20 cellular contexts compared by ENCODE assay signal in the genomic region with DNA sequence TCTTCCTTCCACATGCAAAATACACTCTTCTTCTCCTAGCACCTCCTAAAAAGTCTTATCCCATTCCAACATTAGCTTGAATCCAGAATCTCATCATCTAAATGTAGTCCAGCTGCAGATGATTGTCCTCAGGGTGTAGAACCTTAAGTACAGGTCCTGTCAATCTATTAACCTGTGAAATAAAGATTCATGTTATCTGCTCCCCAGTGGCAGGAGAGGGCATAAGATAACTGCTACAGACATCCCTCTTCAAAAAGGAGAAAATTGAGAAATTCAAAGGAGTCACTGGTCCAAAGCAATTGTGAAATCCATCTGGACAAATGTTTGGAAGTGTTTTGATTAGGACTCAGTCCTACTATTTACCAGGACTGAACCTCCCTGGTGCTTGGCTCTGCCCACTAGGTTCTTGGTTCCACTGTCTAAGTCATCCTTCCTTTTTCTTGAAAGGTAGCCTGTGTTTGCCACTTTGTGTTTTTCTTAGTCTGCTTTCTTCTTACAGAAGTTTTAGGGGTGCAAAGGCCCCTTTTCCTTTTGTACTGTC.
DNase-seq lines count a peak whose midpoint lies in the region; ATAC-seq and TF ChIP-seq lines count a peak whose summit lies in the region.
"Had no signal": no experiment of that assay in that cellular context is flagged by ENCODE, and none has a peak within 500 bp of the region (broad histone marks: within the 10 kb centered on the region; RNA-seq: fewer than 3 reads in every experiment).

No MANE protein-coding gene starts in this region.

- H3K9ac ChIP-seq in MM.1S (ENCODE audit: low read length), result no peak overlapping the region

- no peak overlapping the region for H3K4me2 ChIP-seq in MM.1S (ENCODE audit: low read depth, low read length)

- no peaks in the 10 kb centered on the region for H3K4me1 ChIP-seq in MM.1S (ENCODE audit: low read length)

- no peaks in the 10 kb centered on the region for H3K9me2 ChIP-seq in MM.1S (replicated peaks; ENCODE audit: insufficient read depth, low read length)

- H3F3A ChIP-seq in MM.1S (ENCODE audit: insufficient read depth, low read length), result no peaks in the 10 kb centered on the region

- TF ChIP-seq CTCF in fibroblast of mammary gland (conservative IDR thresholded peaks at IDR 0.05; ENCODE audit: control insufficient read depth, insufficient read depth, low read depth, low read length), result no peak
- TF ChIP-seq CTCF in MM.1S (IDR thresholded peaks at IDR 0.05; ENCODE audit: low read length), result no peak

- H3K9me3 ChIP-seq in T-helper 17 cell (ENCODE audit: control insufficient read depth, low read length, poor library complexity, severe bottlenecking), result no peaks in the 10 kb centered on the region
- no peaks in the 10 kb centered on the region for H3K9me3 ChIP-seq in MM.1S (replicated peaks; ENCODE audit: insufficient read depth, low read length)
- H3K9me3 ChIP-seq: lower lobe of right lung, spleen had no signal

- no peak for DNase-seq in activated naive CD4-positive, alpha-beta T cell treated with anti-CD3 and anti-CD28 coated beads for 36 hours
- no peak for DNase-seq in activated naive CD4-positive, alpha-beta T cell (lab: John Stamatoyannopoulos, UW)
- DNase-seq in T-helper 17 cell (no peak), fibroblast of mammary gland (ENCODE audit: low read depth) (peak; percentile 33), MM.1S (no peak), foreskin melanocyte (no peak)
- DNase-seq in stimulated activated effector memory CD8-positive, alpha-beta T cell treated with anti-CD3 and anti-CD28 coated beads, Interleukin-12 subunit alpha, Interleukin-12 subunit beta, amount 100 ng/mL, for 72 hours (ENCODE audit: low spot score in 2 of 2), result no peak
- no peak for DNase-seq in activated CD8-positive, alpha-beta memory T cell treated with anti-CD3 and anti-CD28 coated beads for 24 hours
- DNase-seq: ACHN; activated CD4-positive, alpha-beta T cell treated with anti-CD3 and anti-CD28 coated beads, Interleukin-2, amount 50 U/mL, for 48 hours; activated effector memory CD4-positive, alpha-beta T cell treated with Interleukin-2 at 50 U/mL for 16 hours; Calu3; cortex of kidney; GOT3; lower lobe of right lung; NCI-H1417; posterior cingulate gyrus; spleen; stimulated activated naive CD4-positive, alpha-beta T cell had no signal

- H3K9me3 Mint-ChIP-seq in activated naive CD4-positive, alpha-beta T cell treated with anti-CD3 and anti-CD28 coated beads for 36 hours, result no peaks in the 10 kb centered on the region
- H3K9me3 Mint-ChIP-seq in stimulated activated effector memory CD8-positive, alpha-beta T cell treated with anti-CD3 and anti-CD28 coated beads, Interleukin-12 subunit alpha, Interleukin-12 subunit beta, amount 100 ng/mL, for 72 hours, result no peaks in the 10 kb centered on the region
- H3K9me3 Mint-ChIP-seq: brain had no signal

- no peaks in the 10 kb centered on the region for H3K79me2 ChIP-seq in MM.1S (ENCODE audit: low read length)

- H4K20me1 ChIP-seq in MM.1S (ENCODE audit: insufficient read depth, low read length), result no peaks in the 10 kb centered on the region

- CTCF ChIA-PET in activated naive CD4-positive, alpha-beta T cell treated with anti-CD3 and anti-CD28 coated beads for 36 hours (lab: Charles Lee), result interaction anchor here (0.6 to 2.1 kb wide), 4 partner anchors 27 to 122 kb away, joined by 3 to 5 read pairs (median 4); no protein-coding TSS in a partner anchor

- no peaks in the 10 kb centered on the region for H3K36me3 ChIP-seq in MM.1S (replicated peaks; ENCODE audit: insufficient read depth, low read length)
- H3K36me3 ChIP-seq: lower lobe of right lung had no signal

- H3K4me1 Mint-ChIP-seq in activated naive CD4-positive, alpha-beta T cell treated with anti-CD3 and anti-CD28 coated beads for 36 hours (ENCODE audit: low read depth), result peaks cover 76% of the 10 kb centered on the region
- peaks cover 32% of the 10 kb centered on the region for H3K4me1 Mint-ChIP-seq in T-helper 17 cell
- peaks cover 33% of the 10 kb centered on the region for H3K4me1 Mint-ChIP-seq in stimulated activated effector memory CD8-positive, alpha-beta T cell treated with anti-CD3 and anti-CD28 coated beads, Interleukin-12 subunit alpha, Interleukin-12 subunit beta, amount 100 ng/mL, for 72 hours

- H2AFZ ChIP-seq in MM.1S (ENCODE audit: low read length), result no peak overlapping the region

- intact Hi-C loops in activated naive CD4-positive, alpha-beta T cell treated with anti-CD3 and anti-CD28 coated beads for 36 hours (cut with micrococcal nuclease), result no loop called here

- no peaks in the 10 kb centered on the region for H3K27me3 ChIP-seq in MM.1S (replicated peaks; ENCODE audit: insufficient read depth, low read length)
- H3K27me3 ChIP-seq: spleen had no signal

- H3K36me3 Mint-ChIP-seq in activated naive CD4-positive, alpha-beta T cell treated with anti-CD3 and anti-CD28 coated beads for 36 hours (ENCODE audit: low read depth), result peaks cover 5% of the 10 kb centered on the region
- H3K36me3 Mint-ChIP-seq in T-helper 17 cell (ENCODE audit: low read depth), result peaks cover 5% of the 10 kb centered on the region
- peaks cover 32% of the 10 kb centered on the region for H3K36me3 Mint-ChIP-seq in stimulated activated effector memory CD8-positive, alpha-beta T cell treated with anti-CD3 and anti-CD28 coated beads, Interleukin-12 subunit alpha, Interleukin-12 subunit beta, amount 100 ng/mL, for 72 hours

- H3K4me3 ChIP-seq in fibroblast of mammary gland (ENCODE audit: control insufficient read depth, low read depth, low read length) (no peak overlapping the region), MM.1S (ENCODE audit: low read length) (no peak overlapping the region)
- H3K4me3 ChIP-seq: lower lobe of right lung, spleen had no signal

- no peaks in the 10 kb centered on the region for H3K27me3 Mint-ChIP-seq in activated naive CD4-positive, alpha-beta T cell treated with anti-CD3 and anti-CD28 coated beads for 36 hours (ENCODE audit: low read depth)
- H3K27me3 Mint-ChIP-seq in T-helper 17 cell, result no peaks in the 10 kb centered on the region
- H3K27me3 Mint-ChIP-seq: brain had no signal

- peak overlapping the region; percentile 89 for H3K27ac Mint-ChIP-seq in activated naive CD4-positive, alpha-beta T cell treated with anti-CD3 and anti-CD28 coated beads for 36 hours
- peak overlapping the region; percentile 1 for H3K27ac Mint-ChIP-seq in T-helper 17 cell
- peak overlapping the region; percentile 60 for H3K27ac Mint-ChIP-seq in stimulated activated effector memory CD8-positive, alpha-beta T cell treated with anti-CD3 and anti-CD28 coated beads, Interleukin-12 subunit alpha, Interleukin-12 subunit beta, amount 100 ng/mL, for 72 hours
- H3K27ac Mint-ChIP-seq: brain had no signal

- no peak overlapping the region for H3K4me3 Mint-ChIP-seq in activated naive CD4-positive, alpha-beta T cell treated with anti-CD3 and anti-CD28 coated beads for 36 hours
- no peak overlapping the region for H3K4me3 Mint-ChIP-seq in T-helper 17 cell
- no peak overlapping the region for H3K4me3 Mint-ChIP-seq in stimulated activated effector memory CD8-positive, alpha-beta T cell treated with anti-CD3 and anti-CD28 coated beads, Interleukin-12 subunit alpha, Interleukin-12 subunit beta, amount 100 ng/mL, for 72 hours
- H3K4me3 Mint-ChIP-seq: brain had no signal

- no peak overlapping the region for H3K27ac ChIP-seq in MM.1S (ENCODE audit: low read length)
- H3K27ac ChIP-seq: lower lobe of right lung had no signal

- peak; percentile 41 for ATAC-seq in T-helper 17 cell
- no peak for ATAC-seq in stimulated activated effector memory CD8-positive, alpha-beta T cell treated with anti-CD3 and anti-CD28 coated beads, Interleukin-12 subunit alpha, Interleukin-12 subunit beta, amount 100 ng/mL, for 72 hours
- ATAC-seq: lower lobe of right lung had no signal

Comparison
In these comparisons a context has a peak if more than half of its experiments do, and no peak if none do; other contexts are left out.
1. H3K27ac Mint-ChIP-seq: peak in every context shown above with its lines; median percentile 89 in activated naive CD4-positive, alpha-beta T cell treated with anti-CD3 and anti-CD28 coated beads for 36 hours; 60 in stimulated activated effector memory CD8-positive, alpha-beta T cell treated with anti-CD3 and anti-CD28 coated beads, Interleukin-12 subunit alpha, Interleukin-12 subunit beta, amount 100 ng/mL, for 72 hours; 1 in T-helper 17 cell.